Comparison of ENCODE assay signal across 1 cellular context in genomic region chr5:159056201-159056600, GRCh38.
TF ChIP-seq lines count a peak whose summit lies in the region.

No MANE protein-coding gene starts in this region.

TF ChIP-seq in HepG2, 621 proteins besides CTCF, POLR2A, EP300 and RAD21 (continued from another document):
- no peak for TF ChIP-seq ZNF407 (CRISPR knock-in tag; IDR thresholded peaks at IDR 0.05; ENCODE audit: not compliant biosample characterization)
- no peak for TF ChIP-seq ZNF713 (CRISPR knock-in tag; IDR thresholded peaks at IDR 0.05)
- TF ChIP-seq ZNF83 (CRISPR knock-in tag; IDR thresholded peaks at IDR 0.05; ENCODE audit: borderline replicate concordance), result no peak
- TF ChIP-seq ZNF280D (CRISPR knock-in tag; IDR thresholded peaks at IDR 0.05), result no peak
- no peak for TF ChIP-seq ADNP (CRISPR knock-in tag; IDR thresholded peaks at IDR 0.05)
- TF ChIP-seq ZUFSP (CRISPR knock-in tag; IDR thresholded peaks at IDR 0.05; ENCODE audit: borderline replicate concordance), result no peak
- no peak for TF ChIP-seq FOXP1 (IDR thresholded peaks at IDR 0.05)
- TF ChIP-seq FOXP1 (CRISPR knock-in tag; IDR thresholded peaks at IDR 0.05), result no peak
- TF ChIP-seq ZNF569 (CRISPR knock-in tag; IDR thresholded peaks at IDR 0.05; ENCODE audit: borderline replicate concordance), result no peak
- TF ChIP-seq MAF1 (CRISPR knock-in tag; IDR thresholded peaks at IDR 0.05; ENCODE audit: borderline replicate concordance), result no peak
